ENCODE assay signal across 14 cellular contexts in genomic region chr3:63043631-63044030, GRCh38.
A peak's percentile ranks its signal among the peaks of the same experiment; 100 is the strongest.
DNase-seq lines count a peak whose midpoint lies in the region; ATAC-seq and TF ChIP-seq lines count a peak whose summit lies in the region.
"Had no signal": no experiment of that assay in that cellular context is flagged by ENCODE, and none has a peak within 500 bp of the region (broad histone marks: within the 10 kb centered on the region; RNA-seq: fewer than 3 reads in every experiment).

No MANE protein-coding gene starts in this region.

- ATAC-seq in GM19463 (IDR thresholded peaks at IDR 0.05; ENCODE audit: unreplicated experiment) (no peak), GM18867 (IDR thresholded peaks at IDR 0.05; ENCODE audit: unreplicated experiment) (no peak), natural killer cell (no peak)
- ATAC-seq: T-helper 17 cell had no signal

- H3K27ac Mint-ChIP-seq in Calu3 (ENCODE audit: unreplicated experiment) (no peak overlapping the region), natural killer cell (no peak overlapping the region)
- H3K27ac Mint-ChIP-seq: activated T-helper 2 cell treated with anti-CD3 and anti-CD28 coated beads, Interferon-gamma antibody, Interleukin-2, Interleukin-4, amounts not matched to agents 10 μg/mL and 5 μg/mL and 100 μg/mL, durations not matched to agents 14 hours and 24 hours and 36 hours; HFFc6; T-helper 17 cell had no signal

- no peaks in the 10 kb centered on the region for H3K27me3 Mint-ChIP-seq in Calu3 (ENCODE audit: unreplicated experiment)
- H3K27me3 Mint-ChIP-seq in natural killer cell (ENCODE audit: low read depth in 2 of 2) = no peaks in the 10 kb centered on the region
- H3K27me3 Mint-ChIP-seq: T-helper 17 cell had no signal

- CTCF ChIA-PET in Calu3 (lab: Charles Lee) = interaction anchor here (0.7 kb wide), 1 partner anchor 26 kb away, joined by 3 read pairs; no protein-coding TSS in a partner anchor

- H3K9me3 Mint-ChIP-seq in Calu3 (ENCODE audit: low read depth, unreplicated experiment) = peaks cover 5% of the 10 kb centered on the region
- peaks cover 12 to 14% of the 10 kb centered on the region in 2 donors for H3K9me3 Mint-ChIP-seq in natural killer cell

- no peak overlapping the region for H3K4me3 Mint-ChIP-seq in Calu3 (ENCODE audit: low read depth, unreplicated experiment)
- H3K4me3 Mint-ChIP-seq in natural killer cell = no peak overlapping the region
- H3K4me3 Mint-ChIP-seq: HFFc6, T-helper 17 cell had no signal

- intact Hi-C loops in Calu3 (cut with micrococcal nuclease; ENCODE audit: unreplicated experiment) = no loop called here
- intact Hi-C loops in natural killer cell (cut with micrococcal nuclease) = no loop called here

- DNase-seq in Calu3 = peak; percentile 23
- DNase-seq in NCI-H69 (lab: John Stamatoyannopoulos, UW) = peak; percentile 58
- DNase-seq in cerebellum (ENCODE audit: low spot score) = peak; percentile 3
- peak; percentile 19 for DNase-seq in occipital lobe (lab: John Stamatoyannopoulos, UW)
- DNase-seq in NCI-H1930 (lab: John Stamatoyannopoulos, UW) = no peak
- no peak for DNase-seq in natural killer cell
- DNase-seq: activated CD4-positive, CD25-positive, alpha-beta regulatory T cell; HFFc6; NCI-H774; retina; T-helper 17 cell had no signal

- BruUV-seq in Calu3 (replicated peaks; lab: Mats Ljungman, UMichigan) = no TSS peak

- TF ChIP-seq CTCF in Calu3 (IDR thresholded peaks at IDR 0.05; ENCODE audit: unreplicated experiment) = no peak
- TF ChIP-seq CTCF in natural killer cell (IDR thresholded peaks at IDR 0.05) = no peak

- H3K36me3 Mint-ChIP-seq in Calu3 (ENCODE audit: insufficient read depth, unreplicated experiment) (no peaks in the 10 kb centered on the region), natural killer cell (no peaks in the 10 kb centered on the region)

- H3K4me1 Mint-ChIP-seq in Calu3 (ENCODE audit: low read depth, unreplicated experiment) (peaks cover 36% of the 10 kb centered on the region), natural killer cell (no peaks in the 10 kb centered on the region)
- H3K4me1 Mint-ChIP-seq: T-helper 17 cell had no signal

Comparison
In these comparisons a context has a peak if more than half of its experiments do, and no peak if none do; other contexts are left out.
1. DNase-seq: peak in Calu3 (single experiment), NCI-H69 (single experiment), cerebellum (single experiment) and occipital lobe (single experiment); none in NCI-H1930 (0 of 2) and natural killer cell (single experiment).